Comparison of ENCODE assay signal across 9 cellular contexts in genomic region chr9:16653491-16654407, GRCh38.
DNase-seq lines count a peak whose midpoint lies in the region; ATAC-seq and TF ChIP-seq lines count a peak whose summit lies in the region.
"Had no signal": no experiment of that assay in that cellular context is flagged by ENCODE, and none has a peak within 500 bp of the region (broad histone marks: within the 10 kb centered on the region; RNA-seq: fewer than 3 reads in every experiment).

No MANE protein-coding gene starts in this region.

- peak; percentile 59 for ATAC-seq in Right ventricle myocardium superior (ENCODE audit: poor library complexity)
- no peak for ATAC-seq in GM18861 (IDR thresholded peaks at IDR 0.05; ENCODE audit: unreplicated experiment)

- H2AFZ ChIP-seq in OCI-LY3 (ENCODE audit: low read depth, low read length) = 0 out of 2 replicates have a peak overlapping the region, but pooled peaks have one; percentile 31
- H2AFZ ChIP-seq in osteoblast (ENCODE audit: low read length) = peak overlapping the region; percentile 60

- intact Hi-C loops in Right ventricle myocardium superior (cut with DNase I) = no loop called here

- H3K4me3 ChIP-seq in OCI-LY3 (ENCODE audit: low read length) = no peak overlapping the region
- H3K4me3 ChIP-seq in osteoblast (ENCODE audit: insufficient read depth, low read length) = peak overlapping the region; percentile 68
- H3K4me3 ChIP-seq in effector memory CD4-positive, alpha-beta T cell (ENCODE audit: insufficient read depth, low read depth, low read length, poor library complexity, severe bottlenecking) = no peak overlapping the region

- H3K79me2 ChIP-seq in OCI-LY3 (ENCODE audit: low read length) = no peaks in the 10 kb centered on the region
- peaks cover 75% of the 10 kb centered on the region for H3K79me2 ChIP-seq in osteoblast (ENCODE audit: insufficient read depth, low read length)

- H3K27ac ChIP-seq in OCI-LY3 (ENCODE audit: low read length) = no peak overlapping the region
- H3K27ac ChIP-seq in osteoblast (ENCODE audit: low read depth, low read length) = peak overlapping the region; percentile 69
- no peak overlapping the region for H3K27ac ChIP-seq in effector memory CD4-positive, alpha-beta T cell (ENCODE audit: insufficient read depth, low read length, poor library complexity, severe bottlenecking)

- no peak overlapping the region for H3K9ac ChIP-seq in OCI-LY3 (ENCODE audit: low read length)

- H3K9me3 ChIP-seq in OCI-LY3 (ENCODE audit: insufficient read depth, low read length) (no peaks in the 10 kb centered on the region), osteoblast (ENCODE audit: low read depth, low read length) (no peaks in the 10 kb centered on the region)
- H3K9me3 ChIP-seq in effector memory CD4-positive, alpha-beta T cell (ENCODE audit: control insufficient read depth, low read length) = no peaks in the 10 kb centered on the region

- H3K27me3 ChIP-seq in OCI-LY3 (ENCODE audit: low read depth, low read length) (no peaks in the 10 kb centered on the region), osteoblast (ENCODE audit: insufficient read depth, low read length) (no peaks in the 10 kb centered on the region)
- no peaks in the 10 kb centered on the region for H3K27me3 ChIP-seq in effector memory CD4-positive, alpha-beta T cell (replicated peaks; ENCODE audit: control insufficient read depth, insufficient read depth, low read length, poor library complexity, severe bottlenecking)

- H3K4me1 ChIP-seq in OCI-LY3 (ENCODE audit: low read length) = no peaks in the 10 kb centered on the region
- peaks cover 44% of the 10 kb centered on the region for H3K4me1 ChIP-seq in osteoblast (ENCODE audit: insufficient read depth, low read length)
- no peaks in the 10 kb centered on the region for H3K4me1 ChIP-seq in effector memory CD4-positive, alpha-beta T cell (ENCODE audit: control insufficient read depth, insufficient read depth, low read length, poor library complexity, severe bottlenecking)

- H4K20me1 ChIP-seq in OCI-LY3 (ENCODE audit: insufficient read depth, low read length) (no peaks in the 10 kb centered on the region), osteoblast (ENCODE audit: insufficient read depth, low read length) (no peaks in the 10 kb centered on the region)

- no peak for TF ChIP-seq CTCF in OCI-LY3 (IDR thresholded peaks at IDR 0.05; ENCODE audit: low read depth, low read length)
- TF ChIP-seq CTCF in osteoblast (IDR thresholded peaks at IDR 0.05; ENCODE audit: extremely low read depth, low read depth, low read length) = no peak

- DNase-seq in ELF-1 (ENCODE audit: low read depth, low spot score) (peak; percentile 49), Right ventricle myocardium superior (peak; percentile 44), osteoblast (ENCODE audit: insufficient read length, low spot score, missing footprints) (peak; percentile 54), NOMO-1 (lab: John Stamatoyannopoulos, UW; ENCODE audit: unreplicated experiment in 2 of 2) (no peak), T-helper 9 cell (no peak)
- DNase-seq in effector memory CD4-positive, alpha-beta T cell = no peak
- DNase-seq: DND-41 had no signal

- H3K4me2 ChIP-seq in OCI-LY3 (ENCODE audit: low read length) = 0 out of 2 replicates have a peak overlapping the region, but pooled peaks have one; percentile 2
- H3K4me2 ChIP-seq in osteoblast (ENCODE audit: insufficient read depth, low read length) = peak overlapping the region; percentile 96

- no peaks in the 10 kb centered on the region for H3K36me3 ChIP-seq in OCI-LY3 (replicated peaks; ENCODE audit: low read depth, low read length)
- no peaks in the 10 kb centered on the region for H3K36me3 ChIP-seq in osteoblast (ENCODE audit: insufficient read depth, low read length)
- H3K36me3 ChIP-seq in effector memory CD4-positive, alpha-beta T cell (ENCODE audit: control insufficient read depth, insufficient read depth, low read length) = no peaks in the 10 kb centered on the region

Comparison
In these comparisons a context has a peak if more than half of its experiments do, and no peak if none do; other contexts are left out.
1. DNase-seq: peak in ELF-1 (single experiment), Right ventricle myocardium superior (single experiment) and osteoblast (single experiment); none in effector memory CD4-positive, alpha-beta T cell (0 of 3), NOMO-1 (0 of 2) and T-helper 9 cell (single experiment).